Comparison of ENCODE assay signal across 8 cellular contexts in genomic region chr12:57092876-57093411, GRCh38. TPM values are rescaled to one million over a fixed set of nuclear protein-coding genes. Genes with fewer than 3 reads are reported as not detected.
DNase-seq lines count a peak whose midpoint lies in the region; ATAC-seq and TF ChIP-seq lines count a peak whose summit lies in the region.
"Had no signal": no experiment of that assay in that cellular context is flagged by ENCODE, and none has a peak within 500 bp of the region (broad histone marks: within the 10 kb centered on the region; RNA-seq: fewer than 3 reads in every experiment).

No MANE protein-coding gene starts in this region.

- POLR2A ChIA-PET in AG04450 (lab: Yijun Ruan, JAX): interaction anchor here (0.6 to 13.0 kb wide), 4 partner anchors 14 to 56 kb away, joined by 3 to 258 read pairs (median 4); partner anchors contain the start of gene STAT6

- H3K27me3 ChIP-seq in AG04450 (ENCODE audit: control insufficient read depth, insufficient read depth, low read length): no peaks in the 10 kb centered on the region

- H3K4me1 Mint-ChIP-seq in T-helper 1 cell treated with Interleukin-12 subunit alpha and Interleukin-12 subunit beta and Interleukin-4 antibody, amounts not matched to agents 30 μg/mL and 1 μg/mL, for 36 hours (ENCODE audit: low read depth): peaks cover 36% of the 10 kb centered on the region

- peaks cover 64% of the 10 kb centered on the region for H3K36me3 ChIP-seq in mesodermal cell (ENCODE audit: control insufficient read depth, insufficient read depth, low read length)

- CTCF ChIA-PET in AG04450 (lab: Charles Lee): interaction anchor here (0.5 to 3.4 kb wide), 9 partner anchors 9 to 628 kb away, joined by 3 to 27 read pairs (median 6); partner anchors contain the start of gene STAT6

- H3K4me3 Mint-ChIP-seq in T-helper 1 cell treated with Interleukin-12 subunit alpha and Interleukin-12 subunit beta and Interleukin-4 antibody, amounts not matched to agents 30 μg/mL and 1 μg/mL, for 36 hours: no peak overlapping the region

- H3K9me3 ChIP-seq in AG04450 (ENCODE audit: control insufficient read depth, insufficient read depth, low read length): no peaks in the 10 kb centered on the region; the same call in 1 of the 2 replicates
- H3K9me3 ChIP-seq in mesodermal cell (ENCODE audit: control insufficient read depth, low read length): no peaks in the 10 kb centered on the region

- H3K27ac Mint-ChIP-seq in T-helper 1 cell treated with Interleukin-12 subunit alpha and Interleukin-12 subunit beta and Interleukin-4 antibody, amounts not matched to agents 30 μg/mL and 1 μg/mL, for 36 hours: peak overlapping the region; percentile 43

- H3K4me3 ChIP-seq in AG04450 (ENCODE audit: low read depth, low read length) (peak overlapping the region; percentile 74), mesodermal cell (ENCODE audit: extremely low read depth, insufficient read depth, low read length, poor library complexity, severe bottlenecking) (peak overlapping the region; percentile 2)

- H3K27ac ChIP-seq in AG04450 (ENCODE audit: low read depth, low read length): peak overlapping the region; percentile 75
- peak overlapping the region; percentile 84 for H3K27ac ChIP-seq in mesodermal cell (ENCODE audit: low read depth, low read length, severe bottlenecking)

- DNase-seq in AG04450 (ENCODE audit: low read depth, low spot score) (no peak), T1000 (lab: John Stamatoyannopoulos, UW) (no peak)
- DNase-seq: SW 1271 had no signal

- ATAC-seq in GM19395 (IDR thresholded peaks at IDR 0.05; ENCODE audit: unreplicated experiment) (no peak), GM21576 (IDR thresholded peaks at IDR 0.05; ENCODE audit: unreplicated experiment) (no peak)
- ATAC-seq: natural killer cell treated with Interleukin-12 subunit alpha and Interleukin-12 subunit beta and Interleukin-15 and Interleukin-18, amount 100 ng/mL, for 72 hours had no signal

- peaks cover 33% of the 10 kb centered on the region for H3K36me3 Mint-ChIP-seq in T-helper 1 cell treated with Interleukin-12 subunit alpha and Interleukin-12 subunit beta and Interleukin-4 antibody, amounts not matched to agents 30 μg/mL and 1 μg/mL, for 36 hours (ENCODE audit: low read depth)
- H3K36me3 Mint-ChIP-seq: natural killer cell treated with Interleukin-12 subunit alpha and Interleukin-12 subunit beta and Interleukin-15 and Interleukin-18, amount 100 ng/mL, for 72 hours had no signal

- H3K9me3 Mint-ChIP-seq in T-helper 1 cell treated with Interleukin-12 subunit alpha and Interleukin-12 subunit beta and Interleukin-4 antibody, amounts not matched to agents 30 μg/mL and 1 μg/mL, for 36 hours: no peaks in the 10 kb centered on the region
- H3K9me3 Mint-ChIP-seq: natural killer cell treated with Interleukin-12 subunit alpha and Interleukin-12 subunit beta and Interleukin-15 and Interleukin-18, amount 100 ng/mL, for 72 hours had no signal

- no peak for TF ChIP-seq CTCF in AG04450 (IDR thresholded peaks at IDR 0.05; ENCODE audit: low read depth, low read length)

- no peaks in the 10 kb centered on the region for H3K27me3 Mint-ChIP-seq in T-helper 1 cell treated with Interleukin-12 subunit alpha and Interleukin-12 subunit beta and Interleukin-4 antibody, amounts not matched to agents 30 μg/mL and 1 μg/mL, for 36 hours (ENCODE audit: low read depth)
- H3K27me3 Mint-ChIP-seq: natural killer cell treated with Interleukin-12 subunit alpha and Interleukin-12 subunit beta and Interleukin-15 and Interleukin-18, amount 100 ng/mL, for 72 hours had no signal

- WGBS in mesodermal cell (ENCODE audit: insufficient coverage in 2 of 2), 2 experiments: 90 to 100% methylated on average over 2 to 4 of the region's 4 CpGs

- H3K4me1 ChIP-seq in mesodermal cell (ENCODE audit: control insufficient read depth, insufficient read depth, low read length, poor library complexity, severe bottlenecking): peaks cover 44% of the 10 kb centered on the region

RNA-seq across cellular contexts. Expression of gene NAB2, which starts 4.0 kb away (rescaled TPM):
- 46.4 and 60.9 TPM in 2 replicates for polyA plus RNA-seq in AG04450 (2011; rRNA removed)
- polyA minus RNA-seq in AG04450 (2011; rRNA and poly(A)+ RNA removed): 68.2 and 83.4 TPM in 2 replicates
- polyA plus RNA-seq in mesodermal cell (2013, experiment 1 of 2): 46.9 TPM
- 34.1 TPM for polyA plus RNA-seq in mesodermal cell (2013, experiment 2 of 2)

RNA-seq across cellular contexts. Expression of gene NEMP1, which starts 14.4 kb away (rescaled TPM):
- polyA plus RNA-seq in AG04450 (2011; rRNA removed): 8.3 and 11.9 TPM in 2 replicates
- 6.1 and 9.0 TPM in 2 replicates for polyA minus RNA-seq in AG04450 (2011; rRNA and poly(A)+ RNA removed)
- 21.3 TPM for polyA plus RNA-seq in mesodermal cell (2013, experiment 1 of 2)
- polyA plus RNA-seq in mesodermal cell (2013, experiment 2 of 2): 19.8 TPM

RNA-seq across cellular contexts. Expression of gene STAT6, which starts 18.2 kb away (rescaled TPM):
- 79.5 and 94.2 TPM in 2 replicates for polyA plus RNA-seq in AG04450 (2011; rRNA removed)
- polyA minus RNA-seq in AG04450 (2011; rRNA and poly(A)+ RNA removed): 95.3 and 103 TPM in 2 replicates
- 52.0 TPM for polyA plus RNA-seq in mesodermal cell (2013, experiment 1 of 2)
- polyA plus RNA-seq in mesodermal cell (2013, experiment 2 of 2): 49.3 TPM

RNA-seq across cellular contexts. Expression of gene LRP1, which starts 35.3 kb away (rescaled TPM):
- 49.9 and 95.0 TPM in 2 replicates for polyA plus RNA-seq in AG04450 (2011; rRNA removed)
- 264 and 395 TPM in 2 replicates for polyA minus RNA-seq in AG04450 (2011; rRNA and poly(A)+ RNA removed)
- polyA plus RNA-seq in mesodermal cell (2013, experiment 1 of 2): 90.4 TPM
- polyA plus RNA-seq in mesodermal cell (2013, experiment 2 of 2): 68.9 TPM

RNA-seq across cellular contexts. Expression of gene MYO1A, which starts 43.0 kb away (rescaled TPM):
- polyA plus RNA-seq in AG04450 (2011; rRNA removed): not detected in 2 replicates
- 0.04 TPM in 1 of 2 replicates, not detected in the other for polyA minus RNA-seq in AG04450 (2011; rRNA and poly(A)+ RNA removed)
- polyA plus RNA-seq in mesodermal cell (2013, experiment 1 of 2): not detected
- polyA plus RNA-seq in mesodermal cell (2013, experiment 2 of 2): not detected
